Comparison of ENCODE assay signal across 27 cellular contexts in the genomic region with DNA sequence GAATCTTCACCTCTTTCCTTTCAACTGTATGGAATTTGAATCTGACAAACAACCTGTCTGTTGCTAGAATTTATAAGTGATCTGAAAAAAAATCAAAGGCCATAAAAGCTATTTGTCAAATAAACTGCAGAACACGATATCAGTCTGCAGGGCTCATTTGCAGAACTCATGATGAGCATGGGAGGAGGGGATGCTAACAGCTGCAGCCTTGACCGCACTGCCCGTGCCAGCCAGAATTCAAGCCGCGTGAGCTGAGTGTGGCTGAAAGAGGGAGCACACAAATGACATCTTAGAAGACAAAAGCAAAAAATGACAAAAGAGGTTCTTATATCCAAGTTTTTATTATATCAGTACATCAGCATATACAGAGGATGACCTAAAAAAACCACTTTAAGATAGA. TPM values are rescaled to one million over a fixed set of nuclear protein-coding genes. Genes with fewer than 3 reads are reported as not detected.
DNase-seq lines count a peak whose midpoint lies in the region; ATAC-seq and TF ChIP-seq lines count a peak whose summit lies in the region.
"Had no signal": no experiment of that assay in that cellular context is flagged by ENCODE, and none has a peak within 500 bp of the region (broad histone marks: within the 10 kb centered on the region; RNA-seq: fewer than 3 reads in every experiment).

No MANE protein-coding gene starts in this region.

- TF ChIP-seq CTCF in brain (conservative IDR thresholded peaks at IDR 0.05) (no peak), natural killer cell (IDR thresholded peaks at IDR 0.05) (no peak)

- H3K27me3 Mint-ChIP-seq in brain = no peaks in the 10 kb centered on the region
- H3K27me3 Mint-ChIP-seq in natural killer cell (ENCODE audit: low read depth in 2 of 2) = no peaks in the 10 kb centered on the region

- H3K4me1 Mint-ChIP-seq in brain (peaks cover 36% of the 10 kb centered on the region), natural killer cell (no peaks in the 10 kb centered on the region)

- H3K36me3 Mint-ChIP-seq in brain (peaks cover 28% of the 10 kb centered on the region), natural killer cell (no peaks in the 10 kb centered on the region)
- H3K36me3 Mint-ChIP-seq: activated naive CD4-positive, alpha-beta T cell treated with anti-CD3 and anti-CD28 coated beads, Interleukin-2, amount 50 U/mL, for 72 hours had no signal

- H3K4me3 Mint-ChIP-seq in brain (peak overlapping the region in 3 of 5 experiments; percentile 4 to 67 (median 37)), natural killer cell (no peak overlapping the region)
- H3K4me3 Mint-ChIP-seq: dendritic cell treated with granulocyte-macrophage colony-stimulating factor and Interleukin-4, amounts not matched to agents 40 ng/mL and 50 ng/mL, for 4 days had no signal

- H3K9me3 Mint-ChIP-seq in brain (peaks cover 0 to 4% (median 0%) of the 10 kb centered on the region in 5 experiments), natural killer cell (peaks cover 10% of the 10 kb centered on the region in 2 donors)
- H3K9me3 Mint-ChIP-seq: dendritic cell treated with granulocyte-macrophage colony-stimulating factor and Interleukin-4, amounts not matched to agents 40 ng/mL and 50 ng/mL, for 4 days had no signal

- DNase-seq in NCI-H510A treated with DMSO at 0.1 percent for 48 hours (lab: John Stamatoyannopoulos, UW) (peak; percentile 2), NCI-H510A (lab: John Stamatoyannopoulos, UW) (no peak), left kidney (ENCODE audit: low read depth, low spot score) (peak; percentile 74), skeletal muscle cell (ENCODE audit: low read depth) (peak; percentile 4), natural killer cell (no peak), mucosa of gallbladder (ENCODE audit: low spot score) (no peak), NCI-H2081 (lab: John Stamatoyannopoulos, UW) (no peak)
- DNase-seq: brain microvascular endothelial cell; foreskin keratinocyte; KG1; NCI-H2029; NCI-H524 treated with DMSO at 0.1 percent for 48 hours; stimulated activated CD4-positive, alpha-beta T cell treated with anti-CD3 and anti-CD28 coated beads, Interleukin-4, amount 100 ng/mL, for 24 hours; T1000 had no signal

- intact Hi-C loops in natural killer cell (cut with micrococcal nuclease) = no loop called here

- H3K27ac Mint-ChIP-seq in brain (peak overlapping the region; percentile 28 to 95 (median 76)), natural killer cell (no peak overlapping the region)
- H3K27ac Mint-ChIP-seq: activated naive CD4-positive, alpha-beta T cell treated with anti-CD3 and anti-CD28 coated beads, Interleukin-2, amount 50 U/mL, for 72 hours; dendritic cell treated with granulocyte-macrophage colony-stimulating factor and Interleukin-4, amounts not matched to agents 40 ng/mL and 50 ng/mL, for 4 days had no signal

- ATAC-seq in natural killer cell = no peak
- ATAC-seq: activated CD4-positive, CD25-positive, alpha-beta regulatory T cell treated with anti-CD3 and anti-CD28 coated beads, Interleukin-2, amount 50 U/mL, for 24 hours; activated naive CD4-positive, alpha-beta T cell treated with anti-CD3 and anti-CD28 coated beads, Interleukin-2, amount 50 U/mL, for 72 hours; foreskin keratinocyte; SK-N-SH treated with all-trans-retinoic acid at 6 μM for 48 hours had no signal

- H3K4me3 ChIP-seq in skeletal muscle cell (ENCODE audit: low read depth, low read length) = no peak overlapping the region
- H3K4me3 ChIP-seq: smooth muscle cell, vagina had no signal

RNA-seq across cellular contexts. Expression of gene LRRTM3, which starts 15.7 kb away (rescaled TPM):
- 0.85 TPM for polyA plus RNA-seq in brain (ENCODE audit: insufficient read depth, low read depth, low replicate concordance)
- total RNA-seq in natural killer cell = not detected
- not detected for total RNA-seq in mucosa of gallbladder
- total RNA-seq: A172; activated CD8-positive, alpha-beta memory T cell treated with anti-CD3 and anti-CD28 coated beads for 36 hours; activated naive CD4-positive, alpha-beta T cell treated with anti-CD3 and anti-CD28 coated beads, Interleukin-2, amount 50 U/mL, for 72 hours; foreskin keratinocyte; HT-29; liver; posterior vena cava; smooth muscle cell had no signal
- polyA plus RNA-seq: BJ, foreskin keratinocyte, smooth muscle cell had no signal

Comparison
In these comparisons a context has a peak if more than half of its experiments do, and no peak if none do; other contexts are left out.
1. DNase-seq: peak in NCI-H510A treated with DMSO at 0.1 percent for 48 hours (single experiment), left kidney (single experiment) and skeletal muscle cell (single experiment); none in NCI-H510A (single experiment), natural killer cell (single experiment), mucosa of gallbladder (single experiment) and NCI-H2081 (0 of 2).
2. H3K27ac Mint-ChIP-seq: peak in brain (5 of 5); none in natural killer cell (0 of 2).